In the genomic region with DNA sequence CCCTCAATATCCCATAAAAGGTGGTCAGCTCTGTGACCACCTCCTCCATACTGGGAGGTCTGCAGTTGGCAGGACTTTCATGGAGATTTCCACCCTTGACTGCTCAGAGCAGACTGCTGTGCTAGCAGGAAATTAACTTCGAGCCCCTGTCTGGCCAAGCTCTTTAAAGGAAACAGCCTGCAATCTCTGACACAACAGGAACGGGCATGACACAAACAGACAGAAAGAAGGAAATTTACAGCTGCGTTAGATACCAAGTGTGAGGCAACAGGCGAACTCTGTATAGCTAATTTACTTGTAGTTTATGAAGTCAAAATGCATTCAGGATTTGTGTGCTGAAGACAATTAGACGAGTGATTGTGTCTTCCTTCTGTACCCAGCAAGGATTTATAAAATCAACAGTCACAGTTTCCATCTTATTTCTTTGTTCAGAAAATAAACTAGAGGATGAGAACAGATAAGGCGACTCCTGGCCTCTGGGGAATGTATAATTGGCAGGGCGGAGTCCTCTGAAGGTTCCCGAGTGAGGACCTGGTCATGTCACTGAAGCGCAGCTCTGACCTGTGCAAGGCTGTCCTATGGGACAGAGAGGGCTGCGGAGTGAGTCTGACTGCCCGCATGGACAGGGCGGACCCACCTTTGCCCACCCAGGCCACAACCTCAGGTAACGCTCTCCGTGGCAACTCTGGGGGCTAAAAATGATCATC, we compare ENCODE assay signal across 11 cellular contexts. TPM values are rescaled to one million over a fixed set of nuclear protein-coding genes. Genes with fewer than 3 reads are reported as not detected.
DNase-seq lines count a peak whose midpoint lies in the region; ATAC-seq and TF ChIP-seq lines count a peak whose summit lies in the region.
"Had no signal": no experiment of that assay in that cellular context is flagged by ENCODE, and none has a peak within 500 bp of the region (broad histone marks: within the 10 kb centered on the region; RNA-seq: fewer than 3 reads in every experiment).

No MANE protein-coding gene starts in this region.

- H3K27me3 Mint-ChIP-seq in activated CD4-positive, alpha-beta T cell treated with anti-CD3 and anti-CD28 coated beads, Interleukin-2, amount 10 ng/mL, durations not matched to agents 7 days and 5 days = no peaks in the 10 kb centered on the region
- H3K27me3 Mint-ChIP-seq in activated T-helper 1 cell treated with anti-CD3 and anti-CD28 coated beads, Interleukin-12 subunit alpha, Interleukin-12 subunit beta, Interleukin-2, Interleukin-4 antibody, amounts not matched to agents 30 ng/mL and 10 ng/mL and 1 ng/mL, durations not matched to agents 14 hours and 24 hours and 36 hours (ENCODE audit: insufficient read depth) = no peaks in the 10 kb centered on the region

- H3K4me3 Mint-ChIP-seq in activated CD4-positive, alpha-beta T cell treated with anti-CD3 and anti-CD28 coated beads, Interleukin-2, amount 10 ng/mL, durations not matched to agents 7 days and 5 days = no peak overlapping the region
- no peak overlapping the region for H3K4me3 Mint-ChIP-seq in activated T-helper 1 cell treated with anti-CD3 and anti-CD28 coated beads, Interleukin-12 subunit alpha, Interleukin-12 subunit beta, Interleukin-2, Interleukin-4 antibody, amounts not matched to agents 30 ng/mL and 10 ng/mL and 1 ng/mL, durations not matched to agents 14 hours and 24 hours and 36 hours

- H3K27ac ChIP-seq in layer of hippocampus (ENCODE audit: low read depth, low read length) = peak overlapping the region; percentile 36
- H3K27ac ChIP-seq: A549 had no signal

- no peak for DNase-seq in activated CD4-positive, alpha-beta T cell treated with anti-CD3 and anti-CD28 coated beads, Interleukin-2, amount 10 ng/mL, durations not matched to agents 7 days and 5 days
- DNase-seq in activated CD4-positive, alpha-beta T cell treated with anti-CD3 and anti-CD28 coated beads for 4 hours = no peak
- no peak for DNase-seq in activated T-helper 1 cell treated with anti-CD3 and anti-CD28 coated beads, Interleukin-12 subunit alpha, Interleukin-12 subunit beta, Interleukin-2, Interleukin-4 antibody, amounts not matched to agents 30 ng/mL and 10 ng/mL and 1 ng/mL, durations not matched to agents 14 hours and 24 hours and 36 hours (ENCODE audit: low spot score)
- DNase-seq in superior temporal gyrus (ENCODE audit: extremely low spot score) (peak; percentile 13), 8988T (no peak)
- DNase-seq: activated gamma-delta T cell treated with Interleukin-2 at 50 U/mL for 16 hours had no signal

- H3K27me3 ChIP-seq in layer of hippocampus (ENCODE audit: control insufficient read depth, insufficient read depth, low read length) = no peaks in the 10 kb centered on the region

- no peak for ATAC-seq in HG03139 (IDR thresholded peaks at IDR 0.05; ENCODE audit: unreplicated experiment)
- ATAC-seq in SK-N-SH treated with all-trans-retinoic acid at 6 μM for 48 hours = no peak
- ATAC-seq: A549, HCT116 had no signal

- peaks cover 60% of the 10 kb centered on the region for H3K4me1 Mint-ChIP-seq in activated CD4-positive, alpha-beta T cell treated with anti-CD3 and anti-CD28 coated beads, Interleukin-2, amount 10 ng/mL, durations not matched to agents 7 days and 5 days
- H3K4me1 Mint-ChIP-seq in activated T-helper 1 cell treated with anti-CD3 and anti-CD28 coated beads, Interleukin-12 subunit alpha, Interleukin-12 subunit beta, Interleukin-2, Interleukin-4 antibody, amounts not matched to agents 30 ng/mL and 10 ng/mL and 1 ng/mL, durations not matched to agents 14 hours and 24 hours and 36 hours (ENCODE audit: low read depth) = peaks cover 55% of the 10 kb centered on the region

- intact Hi-C loops in activated T-helper 1 cell treated with anti-CD3 and anti-CD28 coated beads, Interleukin-12 subunit alpha, Interleukin-12 subunit beta, Interleukin-2, Interleukin-4 antibody, amounts not matched to agents 30 ng/mL and 10 ng/mL and 1 ng/mL, durations not matched to agents 14 hours and 24 hours and 36 hours (cut with micrococcal nuclease) = no loop called here

- peak overlapping the region; percentile 62 for H3K27ac Mint-ChIP-seq in activated CD4-positive, alpha-beta T cell treated with anti-CD3 and anti-CD28 coated beads, Interleukin-2, amount 10 ng/mL, durations not matched to agents 7 days and 5 days
- H3K27ac Mint-ChIP-seq in activated T-helper 1 cell treated with anti-CD3 and anti-CD28 coated beads, Interleukin-12 subunit alpha, Interleukin-12 subunit beta, Interleukin-2, Interleukin-4 antibody, amounts not matched to agents 30 ng/mL and 10 ng/mL and 1 ng/mL, durations not matched to agents 14 hours and 24 hours and 36 hours = peak overlapping the region; percentile 55

- H3K36me3 Mint-ChIP-seq in activated CD4-positive, alpha-beta T cell treated with anti-CD3 and anti-CD28 coated beads, Interleukin-2, amount 10 ng/mL, durations not matched to agents 7 days and 5 days (ENCODE audit: low read depth) = peaks cover 41% of the 10 kb centered on the region
- peaks cover 14% of the 10 kb centered on the region for H3K36me3 Mint-ChIP-seq in activated T-helper 1 cell treated with anti-CD3 and anti-CD28 coated beads, Interleukin-12 subunit alpha, Interleukin-12 subunit beta, Interleukin-2, Interleukin-4 antibody, amounts not matched to agents 30 ng/mL and 10 ng/mL and 1 ng/mL, durations not matched to agents 14 hours and 24 hours and 36 hours (ENCODE audit: low read depth)

- CTCF ChIA-PET in activated CD4-positive, alpha-beta T cell treated with anti-CD3 and anti-CD28 coated beads, Interleukin-2, amount 10 ng/mL, durations not matched to agents 7 days and 5 days (lab: Charles Lee) = interaction anchor here (0.7 to 2.6 kb wide), 5 partner anchors 9 to 19 kb away, joined by 3 to 9 read pairs (median 3); partner anchors contain the start of gene WIPI1

- POLR2A ChIA-PET in activated CD4-positive, alpha-beta T cell treated with anti-CD3 and anti-CD28 coated beads, Interleukin-2, amount 10 ng/mL, durations not matched to agents 7 days and 5 days (lab: Charles Lee) = no interaction called here

- no peaks in the 10 kb centered on the region for H3K9me3 Mint-ChIP-seq in activated CD4-positive, alpha-beta T cell treated with anti-CD3 and anti-CD28 coated beads, Interleukin-2, amount 10 ng/mL, durations not matched to agents 7 days and 5 days
- no peaks in the 10 kb centered on the region for H3K9me3 Mint-ChIP-seq in activated T-helper 1 cell treated with anti-CD3 and anti-CD28 coated beads, Interleukin-12 subunit alpha, Interleukin-12 subunit beta, Interleukin-2, Interleukin-4 antibody, amounts not matched to agents 30 ng/mL and 10 ng/mL and 1 ng/mL, durations not matched to agents 14 hours and 24 hours and 36 hours

TF ChIP-seq in SK-N-SH treated with all-trans-retinoic acid at 6 μM for 48 hours, 23 proteins besides CTCF, POLR2A, EP300 and RAD21 (continues in another document):
- TF ChIP-seq ESRRG (CRISPR knock-in tag; IDR thresholded peaks at IDR 0.05) = no peak
- TF ChIP-seq ZNF70 (CRISPR knock-in tag; IDR thresholded peaks at IDR 0.05) = no peak
- TF ChIP-seq ARNTL (CRISPR knock-in tag; IDR thresholded peaks at IDR 0.05; ENCODE audit: borderline replicate concordance, low read depth) = no peak
- TF ChIP-seq POU6F1 (CRISPR knock-in tag; IDR thresholded peaks at IDR 0.05; ENCODE audit: borderline replicate concordance, low read depth) = no peak
- no peak for TF ChIP-seq CSRNP3 (CRISPR knock-in tag; IDR thresholded peaks at IDR 0.05)
- TF ChIP-seq ZNF565 (CRISPR knock-in tag; conservative IDR thresholded peaks at IDR 0.05; ENCODE audit: low read depth) = no peak
- no peak for TF ChIP-seq ZFP30 (CRISPR knock-in tag; IDR thresholded peaks at IDR 0.05)
- TF ChIP-seq ZC3H10 (CRISPR knock-in tag; IDR thresholded peaks at IDR 0.05) = no peak
- no peak for TF ChIP-seq CSDC2 (CRISPR knock-in tag; IDR thresholded peaks at IDR 0.05)

RNA-seq across cellular contexts. Expression of gene WIPI1, which starts 16.1 kb away (rescaled TPM):
- total RNA-seq in activated CD4-positive, alpha-beta T cell treated with anti-CD3 and anti-CD28 coated beads, Interleukin-2, amount 10 ng/mL, durations not matched to agents 7 days and 5 days = 10 to 100 TPM; 28.2 to 34.4 TPM
- 11.5 and 13.1 TPM in 2 replicates for total RNA-seq in activated T-helper 1 cell treated with anti-CD3 and anti-CD28 coated beads, Interleukin-12 subunit alpha, Interleukin-12 subunit beta, Interleukin-2, Interleukin-4 antibody, amounts not matched to agents 30 ng/mL and 10 ng/mL and 1 ng/mL, durations not matched to agents 14 hours and 24 hours and 36 hours
